30 cellular contexts compared by ENCODE assay signal in the genomic region with DNA sequence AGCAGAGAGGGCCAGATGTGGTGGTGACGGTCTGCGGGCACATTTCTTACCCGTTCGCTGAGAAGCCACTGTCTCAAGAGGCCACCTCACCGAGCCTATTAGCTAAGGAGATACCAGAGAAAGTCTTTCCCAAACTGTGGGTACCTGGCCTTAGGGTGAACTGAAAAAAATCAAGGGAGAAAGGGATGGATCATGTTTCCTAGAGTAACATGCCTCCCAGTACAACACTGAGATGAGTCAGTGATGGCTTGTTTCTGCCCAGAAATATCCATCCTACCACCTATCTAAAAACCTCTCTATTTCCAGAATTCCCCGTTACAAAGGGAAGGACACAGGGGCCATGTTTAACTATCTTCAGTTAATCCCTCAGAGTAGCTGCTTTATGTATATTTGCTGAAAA.
"Had no signal": no experiment of that assay in that cellular context is flagged by ENCODE, and none has a peak within 500 bp of the region (broad histone marks: within the 10 kb centered on the region; RNA-seq: fewer than 3 reads in every experiment).

No MANE protein-coding gene starts in this region.

- DNase-seq: activated B cell treated with CpG ODN at 0.5 μM for 24 hours; activated CD4-positive, alpha-beta memory T cell treated with anti-CD3 and anti-CD28 coated beads for 36 hours; activated CD4-positive, alpha-beta T cell treated with anti-CD3 and anti-CD28 coated beads, Interleukin-2, amount 10 ng/mL, durations not matched to agents 7 days and 5 days; activated CD8-positive, alpha-beta memory T cell treated with anti-CD3 and anti-CD28 coated beads for 24 hours; activated effector memory CD4-positive, alpha-beta T cell treated with anti-CD3 and anti-CD28 coated beads, Interleukin-2, amount 50 U/mL, for 16 hours; activated naive CD4-positive, alpha-beta T cell treated with Interleukin-2 at 50 U/mL for 16 hours; activated naive CD8-positive, alpha-beta T cell treated with anti-CD3 and anti-CD28 coated beads, Interleukin-2, amount 50 U/mL, for 24 hours; activated T-cell treated with anti-CD3 and anti-CD28 coated beads, Interleukin-2, amount 50 U/mL, for 4 hours; amniotic stem cell; body of pancreas; MM.1S; NCI-H1105; NCI-H1436; NCI-H1694 treated with DMSO at 0.1 percent for 48 hours; NCI-H2029 treated with DMSO at 0.1 percent for 48 hours; NCI-H2227 treated with DMSO at 0.1 percent for 48 hours; NCI-H526; NCI-H774; OCI-M1; RPMI8226; T-cell; T-helper 2 cell; T1000 had no signal

- H3K4me3 ChIP-seq: ascending aorta, body of pancreas, cardiac muscle cell, SK-N-MC had no signal

- H3K36me3 ChIP-seq: ascending aorta, cardiac muscle cell had no signal

- FAIRE-seq: TTC549 had no signal

- ATAC-seq: activated naive CD4-positive, alpha-beta T cell treated with anti-CD3 and anti-CD28 coated beads, Interleukin-2, amount 50 U/mL, for 72 hours; activated naive CD8-positive, alpha-beta T cell treated with anti-CD3 and anti-CD28 coated beads, Interleukin-2, amount 50 U/mL, for 24 hours; activated T-cell treated with anti-CD3 and anti-CD28 coated beads, Interleukin-2, amount 50 U/mL, for 4 hours; body of pancreas; Panc1; Right ventricle myocardium inferior; T-cell had no signal

- H3K9me3 ChIP-seq: ascending aorta, body of pancreas had no signal

- H3K27me3 ChIP-seq: ascending aorta, body of pancreas, cardiac muscle cell had no signal

- H3K4me1 ChIP-seq: ascending aorta, body of pancreas had no signal

- H3K27ac ChIP-seq: ascending aorta, body of pancreas, cardiac muscle cell, SK-N-MC had no signal
